ENCODE assay signal across 1 cellular context in the genomic region with DNA sequence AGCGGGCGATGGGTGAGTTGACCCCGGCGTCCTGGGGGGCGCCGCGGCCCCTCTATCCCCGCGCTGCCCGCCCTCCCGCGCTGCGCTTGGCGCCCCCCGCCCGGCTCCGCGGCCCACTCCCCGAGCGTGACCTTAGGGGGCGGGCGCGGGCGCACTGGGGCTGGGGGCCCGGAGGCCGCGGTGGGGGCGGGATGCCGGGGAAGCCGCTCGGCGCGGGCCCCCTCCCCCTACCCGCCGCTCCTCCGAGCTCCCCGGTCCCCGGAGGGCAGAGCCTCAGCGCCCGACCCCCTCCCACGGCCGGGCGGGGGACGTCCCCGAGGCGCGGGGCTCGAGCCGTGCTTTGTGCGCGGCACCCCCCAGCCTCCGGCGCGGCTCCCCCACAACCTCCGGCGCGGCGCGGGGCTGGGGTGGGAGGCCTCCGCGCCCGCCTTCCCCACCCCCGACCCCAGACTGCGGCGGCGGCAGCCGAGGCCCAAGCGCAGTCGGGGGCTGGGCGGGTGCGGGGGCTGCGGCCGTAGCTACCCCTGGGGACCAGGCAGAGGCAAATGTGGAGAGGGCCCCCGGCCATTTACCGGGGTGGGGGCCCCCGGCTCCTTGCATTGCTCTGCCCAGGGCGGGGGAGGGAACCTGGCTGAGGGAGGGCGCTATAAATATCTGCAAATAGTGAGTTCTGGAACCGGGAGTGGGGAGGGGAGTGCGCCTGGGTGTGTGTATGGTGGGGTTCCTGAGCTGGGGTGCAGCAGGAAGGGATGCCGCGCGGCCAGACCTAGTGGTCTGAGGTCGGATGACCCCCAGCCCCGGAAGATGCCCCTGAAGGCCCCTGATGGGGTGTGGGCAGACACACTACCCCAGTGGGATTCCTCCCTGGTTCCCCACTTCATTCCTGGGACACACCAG.
TF ChIP-seq lines count a peak whose summit lies in the region.

No MANE protein-coding gene starts in this region.

TF ChIP-seq in SK-N-SH treated with all-trans-retinoic acid at 6 μM for 48 hours, 23 proteins besides CTCF, POLR2A, EP300 and RAD21 (continued from another document):
- TF ChIP-seq, protein P1, sequence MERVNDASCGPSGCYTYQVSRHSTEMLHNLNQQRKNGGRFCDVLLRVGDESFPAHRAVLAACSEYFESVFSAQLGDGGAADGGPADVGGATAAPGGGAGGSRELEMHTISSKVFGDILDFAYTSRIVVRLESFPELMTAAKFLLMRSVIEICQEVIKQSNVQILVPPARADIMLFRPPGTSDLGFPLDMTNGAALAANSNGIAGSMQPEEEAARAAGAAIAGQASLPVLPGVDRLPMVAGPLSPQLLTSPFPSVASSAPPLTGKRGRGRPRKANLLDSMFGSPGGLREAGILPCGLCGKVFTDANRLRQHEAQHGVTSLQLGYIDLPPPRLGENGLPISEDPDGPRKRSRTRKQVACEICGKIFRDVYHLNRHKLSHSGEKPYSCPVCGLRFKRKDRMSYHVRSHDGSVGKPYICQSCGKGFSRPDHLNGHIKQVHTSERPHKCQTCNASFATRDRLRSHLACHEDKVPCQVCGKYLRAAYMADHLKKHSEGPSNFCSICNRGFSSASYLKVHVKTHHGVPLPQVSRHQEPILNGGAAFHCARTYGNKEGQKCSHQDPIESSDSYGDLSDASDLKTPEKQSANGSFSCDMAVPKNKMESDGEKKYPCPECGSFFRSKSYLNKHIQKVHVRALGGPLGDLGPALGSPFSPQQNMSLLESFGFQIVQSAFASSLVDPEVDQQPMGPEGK (CRISPR knock-in tag; IDR thresholded peaks at IDR 0.05; ENCODE audit: borderline replicate concordance) = no peak
- TF ChIP-seq ZFP3 (CRISPR knock-in tag; IDR thresholded peaks at IDR 0.05) (no peak), ARNTL (CRISPR knock-in tag; IDR thresholded peaks at IDR 0.05; ENCODE audit: borderline replicate concordance, low read depth) (no peak), ZFP30 (CRISPR knock-in tag; IDR thresholded peaks at IDR 0.05) (no peak), ZNF565 (CRISPR knock-in tag; conservative IDR thresholded peaks at IDR 0.05; ENCODE audit: low read depth) (no peak)
